1 cellular context compared by ENCODE assay signal in the genomic region with DNA sequence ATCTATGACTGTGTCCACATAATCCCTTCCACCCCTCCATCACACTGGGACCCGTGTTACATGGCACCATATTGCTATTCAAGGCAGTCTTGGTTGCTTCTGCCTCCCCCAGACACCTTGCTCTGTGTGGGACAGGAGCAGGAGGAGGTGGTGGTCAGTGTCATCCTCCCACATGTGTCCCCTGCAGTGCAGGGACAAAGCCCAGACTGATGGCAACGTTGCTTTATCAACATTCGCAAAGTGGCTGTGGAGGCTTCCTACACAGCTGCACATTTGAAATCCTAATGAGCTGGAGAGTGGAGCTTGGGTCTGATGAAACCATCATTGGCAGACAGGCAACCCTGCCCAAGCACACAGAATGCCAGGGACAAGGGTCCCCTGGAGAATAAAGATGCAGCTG.
TF ChIP-seq lines count a peak whose summit lies in the region.

No MANE protein-coding gene starts in this region.

TF ChIP-seq in H1, 55 proteins besides CTCF, POLR2A, EP300 and RAD21:
- no peak for TF ChIP-seq HDAC2 (IDR thresholded peaks at IDR 0.05; ENCODE audit: borderline replicate concordance in 1 of 2, low read depth in 2 of 2, low read length in 2 of 2)
- TF ChIP-seq GABPA (IDR thresholded peaks at IDR 0.05; ENCODE audit: borderline replicate concordance, insufficient read depth, low read length), result no peak
- no peak for TF ChIP-seq ASH2L (IDR thresholded peaks at IDR 0.05; ENCODE audit: low read length)
- no peak for TF ChIP-seq CTBP2 (IDR thresholded peaks at IDR 0.05; ENCODE audit: borderline replicate concordance, insufficient read depth, insufficient read length, low read length)
- TF ChIP-seq KDM1A (IDR thresholded peaks at IDR 0.05; ENCODE audit: borderline replicate concordance, low read length), result no peak
- TF ChIP-seq SIN3A (conservative IDR thresholded peaks at IDR 0.05 in 1 of 2, IDR thresholded peaks at IDR 0.05 in 1 of 2; ENCODE audit: low read depth in 1 of 2, low read length in 2 of 2), result no peak
- TF ChIP-seq, protein P1, sequence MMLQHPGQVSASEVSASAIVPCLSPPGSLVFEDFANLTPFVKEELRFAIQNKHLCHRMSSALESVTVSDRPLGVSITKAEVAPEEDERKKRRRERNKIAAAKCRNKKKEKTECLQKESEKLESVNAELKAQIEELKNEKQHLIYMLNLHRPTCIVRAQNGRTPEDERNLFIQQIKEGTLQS (IDR thresholded peaks at IDR 0.05; ENCODE audit: insufficient read depth, low read depth, low read length), result no peak
- TF ChIP-seq, protein P2, sequence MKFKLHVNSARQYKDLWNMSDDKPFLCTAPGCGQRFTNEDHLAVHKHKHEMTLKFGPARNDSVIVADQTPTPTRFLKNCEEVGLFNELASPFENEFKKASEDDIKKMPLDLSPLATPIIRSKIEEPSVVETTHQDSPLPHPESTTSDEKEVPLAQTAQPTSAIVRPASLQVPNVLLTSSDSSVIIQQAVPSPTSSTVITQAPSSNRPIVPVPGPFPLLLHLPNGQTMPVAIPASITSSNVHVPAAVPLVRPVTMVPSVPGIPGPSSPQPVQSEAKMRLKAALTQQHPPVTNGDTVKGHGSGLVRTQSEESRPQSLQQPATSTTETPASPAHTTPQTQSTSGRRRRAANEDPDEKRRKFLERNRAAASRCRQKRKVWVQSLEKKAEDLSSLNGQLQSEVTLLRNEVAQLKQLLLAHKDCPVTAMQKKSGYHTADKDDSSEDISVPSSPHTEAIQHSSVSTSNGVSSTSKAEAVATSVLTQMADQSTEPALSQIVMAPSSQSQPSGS (IDR thresholded peaks at IDR 0.05; ENCODE audit: low read length), result no peak
- TF ChIP-seq RXRA (IDR thresholded peaks at IDR 0.05; ENCODE audit: insufficient read depth, low read depth, low read length), result no peak
- TF ChIP-seq EZH2 (IDR thresholded peaks at IDR 0.05; ENCODE audit: low read depth, low read length, severe bottlenecking), result no peak
- TF ChIP-seq CHD2 (IDR thresholded peaks at IDR 0.05; ENCODE audit: low read length), result no peak
- no peak for TF ChIP-seq GTF2F1 (IDR thresholded peaks at IDR 0.05; ENCODE audit: borderline replicate concordance, low read depth, low read length)
- no peak for TF ChIP-seq CBX5 (IDR thresholded peaks at IDR 0.05; ENCODE audit: low read depth, low read length)
- no peak for TF ChIP-seq BCL11A (IDR thresholded peaks at IDR 0.05; ENCODE audit: low read depth in 2 of 2, low read length in 2 of 2)
- no peak for TF ChIP-seq SRF (IDR thresholded peaks at IDR 0.05; ENCODE audit: low read depth, low read length)
- no peak for TF ChIP-seq CBX8 (IDR thresholded peaks at IDR 0.05; ENCODE audit: borderline replicate concordance, low read depth, low read length)
- TF ChIP-seq TAF7 (optimal IDR thresholded peaks at IDR 0.05; ENCODE audit: borderline replicate concordance, low read depth, low read length), result no peak
- no peak for TF ChIP-seq SP2 (IDR thresholded peaks at IDR 0.05; ENCODE audit: low read length)
